In genomic region chr11:73944901-73945300, GRCh38 we compare ENCODE assay signal across 32 cellular contexts.
"Had no signal": no experiment of that assay in that cellular context is flagged by ENCODE, and none has a peak within 500 bp of the region (broad histone marks: within the 10 kb centered on the region; RNA-seq: fewer than 3 reads in every experiment).

No MANE protein-coding gene starts in this region.

- H3K9ac ChIP-seq: KMS-11 had no signal

- H3K4me2 ChIP-seq: KMS-11 had no signal

- H3K4me3 ChIP-seq: MG63 had no signal

- DNase-seq: Karpas-422, Kasumi-1, MG63, MM.1S, NCI-H1048, NCI-H1092, NCI-H1105, NCI-H1105 treated with DMSO at 0.1 percent for 48 hours, NCI-H1417, NCI-H1417 treated with DMSO at 0.1 percent for 48 hours, NCI-H1436, NCI-H1436 treated with DMSO at 0.1 percent for 48 hours, NCI-H146, NCI-H1694, NCI-H1694 treated with DMSO at 0.1 percent for 48 hours, NCI-H187, NCI-H187 treated with DMSO at 0.1 percent for 48 hours, NCI-H1930, NCI-H2029, NCI-H2029 treated with DMSO at 0.1 percent for 48 hours, NCI-H2081, NCI-H2081 treated with DMSO at 0.1 percent for 48 hours, NCI-H2107, NCI-H2171, NCI-H2171 treated with DMSO at 0.1 percent for 48 hours, NCI-H2227 treated with DMSO at 0.1 percent for 48 hours, NCI-H226, NCI-H345, NCI-H446 treated with DMSO at 0.1 percent for 48 hours, NCI-H510A, NCI-H510A treated with DMSO at 0.1 percent for 48 hours had no signal

- H3K27me3 ChIP-seq: MG63 had no signal

- H3K27ac ChIP-seq: KMS-11 had no signal
